13 cellular contexts compared by ENCODE assay signal in the genomic region with DNA sequence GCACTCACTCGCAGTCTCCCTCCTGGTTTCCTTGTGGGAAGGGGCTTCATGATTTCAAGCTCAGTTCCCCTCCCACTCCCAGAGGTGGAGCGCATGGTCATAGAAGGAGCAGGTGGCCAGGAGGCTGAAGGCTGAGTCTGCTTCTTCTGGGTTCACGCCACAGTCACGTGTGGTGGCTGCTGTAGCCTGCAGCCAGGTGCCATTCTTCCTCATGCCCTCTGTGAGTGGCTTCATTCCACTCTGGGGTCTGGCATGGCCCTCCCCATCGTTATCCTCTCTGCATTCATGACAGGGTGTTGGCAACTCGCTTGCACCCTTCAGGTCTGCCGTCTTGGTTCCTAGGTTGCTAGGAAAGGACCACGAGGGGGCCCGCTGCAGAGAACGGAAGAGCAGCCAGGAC.
"Had no signal": no experiment of that assay in that cellular context is flagged by ENCODE, and none has a peak within 500 bp of the region (broad histone marks: within the 10 kb centered on the region; RNA-seq: fewer than 3 reads in every experiment).

No MANE protein-coding gene starts in this region.

- H3K4me3 ChIP-seq: ascending aorta, esophagus squamous epithelium, spleen, transverse colon, uterus had no signal

- ATAC-seq: natural killer cell had no signal

- H3K4me3 Mint-ChIP-seq: activated naive CD4-positive, alpha-beta T cell treated with anti-CD3 and anti-CD28 coated beads for 36 hours; dendritic cell treated with granulocyte-macrophage colony-stimulating factor and Interleukin-4, amounts not matched to agents 40 ng/mL and 50 ng/mL, for 4 days; natural killer cell had no signal

- H3K9me3 ChIP-seq: ascending aorta, esophagus squamous epithelium, spleen, transverse colon, uterus had no signal

- H3K4me1 ChIP-seq: ascending aorta had no signal

- H3K36me3 ChIP-seq: uterus had no signal

- H3K9me3 Mint-ChIP-seq: activated naive CD4-positive, alpha-beta T cell treated with anti-CD3 and anti-CD28 coated beads for 36 hours; dendritic cell treated with granulocyte-macrophage colony-stimulating factor and Interleukin-4, amounts not matched to agents 40 ng/mL and 50 ng/mL, for 4 days; natural killer cell had no signal

- H3K27me3 ChIP-seq: ascending aorta, esophagus squamous epithelium, spleen, transverse colon, uterus had no signal

- H3K27ac ChIP-seq: ascending aorta, esophagus squamous epithelium, spleen, uterus had no signal

- H3K27ac Mint-ChIP-seq: dendritic cell treated with granulocyte-macrophage colony-stimulating factor and Interleukin-4, amounts not matched to agents 40 ng/mL and 50 ng/mL, for 4 days; natural killer cell had no signal

- DNase-seq: activated CD4-positive, alpha-beta T cell treated with anti-CD3 and anti-CD28 coated beads, Interleukin-2, amount 50 U/mL, for 4 hours; activated naive CD4-positive, alpha-beta T cell treated with anti-CD3 and anti-CD28 coated beads for 36 hours; effector CD8-positive, alpha-beta T cell; esophagus squamous epithelium; natural killer cell; spleen; stimulated activated CD4-positive, alpha-beta T cell treated with anti-CD3 and anti-CD28 coated beads, Interleukin-4, amount 100 ng/mL, for 4 hours; stimulated activated naive CD4-positive, alpha-beta T cell; SW 1271; transverse colon; uterus had no signal

- H3K27me3 Mint-ChIP-seq: dendritic cell treated with granulocyte-macrophage colony-stimulating factor and Interleukin-4, amounts not matched to agents 40 ng/mL and 50 ng/mL, for 4 days had no signal
